In the genomic region with DNA sequence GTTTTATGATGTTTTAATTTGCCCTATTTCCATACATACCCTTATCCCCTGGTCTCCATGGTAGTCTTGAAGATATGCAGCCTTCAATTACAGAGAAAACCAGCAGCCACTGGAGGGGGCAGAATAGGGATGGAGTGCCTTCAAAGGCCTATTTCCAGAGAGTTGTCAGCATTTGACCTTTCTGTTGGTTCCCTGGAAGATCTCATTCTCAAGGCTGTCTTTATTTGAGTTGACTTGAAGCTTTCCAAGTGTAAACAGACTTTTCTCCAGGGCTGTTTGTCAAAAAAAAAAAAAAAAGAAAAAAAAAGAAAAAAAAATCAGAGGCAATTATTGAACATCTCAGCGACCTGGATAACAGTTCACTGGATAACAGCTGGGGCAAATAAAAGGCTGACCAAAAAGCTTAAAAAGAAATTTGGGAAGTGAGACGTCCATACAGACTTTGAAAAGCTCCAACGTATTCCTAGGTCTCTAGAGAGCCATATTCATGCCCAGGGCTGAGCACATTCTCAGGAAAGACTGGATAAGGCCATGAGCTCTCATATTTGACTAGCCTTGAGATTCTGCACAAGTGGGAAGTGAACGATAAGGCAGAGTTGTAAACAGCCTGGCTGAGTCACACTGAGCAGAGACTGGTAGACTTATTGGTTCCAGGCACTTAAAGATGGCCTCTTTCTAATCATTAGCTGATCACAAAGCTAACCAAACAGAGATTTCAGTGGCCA, we compare ENCODE assay signal across 12 cellular contexts.
DNase-seq lines count a peak whose midpoint lies in the region; ATAC-seq and TF ChIP-seq lines count a peak whose summit lies in the region.
"Had no signal": no experiment of that assay in that cellular context is flagged by ENCODE, and none has a peak within 500 bp of the region (broad histone marks: within the 10 kb centered on the region; RNA-seq: fewer than 3 reads in every experiment).

No MANE protein-coding gene starts in this region.

- WGBS in esophagus, 2 donors = 28 to 55% methylated on average over 4 of the region's 4 CpGs
- WGBS in stomach, 5 donors = 26 to 44% (median 36%) methylated on average over 4 of the region's 4 CpGs

- no peak for DNase-seq in lower lobe of right lung
- peak; percentile 23 for DNase-seq in stomach
- DNase-seq in stimulated activated naive CD4-positive, alpha-beta T cell (lab: John Stamatoyannopoulos, UW) = no peak
- DNase-seq in activated T-cell treated with anti-CD3 and anti-CD28 coated beads, Interleukin-2, amount 50 U/mL, for 48 hours = no peak
- DNase-seq in posterior cingulate gyrus = no peak
- DNase-seq: effector CD8-positive, alpha-beta T cell; GF-D8; NCI-H446 treated with DMSO at 0.1 percent for 48 hours had no signal

- TF ChIP-seq POLR2A in stomach (IDR thresholded peaks at IDR 0.05) = no peak

- peak overlapping the region; percentile 15 for H3K27ac ChIP-seq in HUES48 (ENCODE audit: low read depth, low read length)
- H3K27ac ChIP-seq in esophagus (ENCODE audit: low read depth in 2 of 2, low read length in 1 of 2) = peak overlapping the region; percentile 39 to 66
- peak overlapping the region; percentile 76 for H3K27ac ChIP-seq in lower lobe of right lung
- peak overlapping the region; percentile 41 to 85 (median 83) for H3K27ac ChIP-seq in stomach
- H3K27ac ChIP-seq: BLaER1 had no signal

- no peak overlapping the region for H3K9ac ChIP-seq in HUES48 (ENCODE audit: low read depth, low read length)
- H3K9ac ChIP-seq: BLaER1 had no signal

- H3K4me1 ChIP-seq in HUES48 (ENCODE audit: control insufficient read depth, insufficient read depth, low read length) = peaks cover 7% of the 10 kb centered on the region
- H3K4me1 ChIP-seq in esophagus (ENCODE audit: control insufficient read depth in 2 of 2, insufficient read depth in 2 of 2, low read length in 1 of 2) = peaks cover 0 to 12% of the 10 kb centered on the region in 2 donors
- peaks cover 11% of the 10 kb centered on the region for H3K4me1 ChIP-seq in lower lobe of right lung
- H3K4me1 ChIP-seq in stomach = peaks cover 7 to 59% (median 20%) of the 10 kb centered on the region in 4 donors

- no peaks in the 10 kb centered on the region for H3K27me3 ChIP-seq in HUES48 (ENCODE audit: control insufficient read depth, insufficient read depth, low read length)
- H3K27me3 ChIP-seq in esophagus (ENCODE audit: control insufficient read depth in 1 of 2, insufficient read depth in 2 of 2, low read length in 2 of 2) = no peaks in the 10 kb centered on the region
- H3K27me3 ChIP-seq in lower lobe of right lung (ENCODE audit: low read depth) = no peaks in the 10 kb centered on the region
- no peaks in the 10 kb centered on the region for H3K27me3 ChIP-seq in stomach
- H3K27me3 ChIP-seq: BLaER1 had no signal

- peak; percentile 41 to 57 for ATAC-seq in lower lobe of right lung
- no peak for ATAC-seq in HG03565 (IDR thresholded peaks at IDR 0.05; ENCODE audit: unreplicated experiment)

- H3K9me3 ChIP-seq in HUES48 (ENCODE audit: control insufficient read depth, insufficient read depth, low read length) (peaks cover 2% of the 10 kb centered on the region; the same call in 1 of the 2 replicates), esophagus (ENCODE audit: control insufficient read depth in 2 of 2, insufficient read depth in 1 of 2, low read depth in 1 of 2, low read length in 1 of 2) (peaks cover 4% of the 10 kb centered on the region in 2 donors), lower lobe of right lung (peaks cover 20% of the 10 kb centered on the region), stomach (peaks cover 10 to 20% (median 16%) of the 10 kb centered on the region in 4 donors)

- intact Hi-C loops in lower lobe of right lung (cut with DNase I) (no loop called here), stomach (cut with DNase I; ENCODE audit: low total_unique reads) (no loop called here), posterior cingulate gyrus (cut with DNase I) (no loop called here)

- TF ChIP-seq CTCF in lower lobe of right lung (IDR thresholded peaks at IDR 0.05) (no peak), stomach (IDR thresholded peaks at IDR 0.05) (no peak)

- H3K4me3 ChIP-seq in HUES48 (ENCODE audit: low read depth, low read length) (no peak overlapping the region), esophagus (ENCODE audit: low read depth in 1 of 2, low read length in 2 of 2) (no peak overlapping the region), lower lobe of right lung (no peak overlapping the region), stomach (no peak overlapping the region)
- H3K4me3 ChIP-seq: BLaER1 had no signal

- H3K36me3 ChIP-seq in HUES48 (ENCODE audit: control insufficient read depth, insufficient read depth, low read length) (no peaks in the 10 kb centered on the region), esophagus (ENCODE audit: control insufficient read depth in 2 of 2, insufficient read depth in 2 of 2, low read length in 1 of 2) (no peaks in the 10 kb centered on the region), lower lobe of right lung (no peaks in the 10 kb centered on the region), stomach (no peaks in the 10 kb centered on the region)
- H3K36me3 ChIP-seq: BLaER1 had no signal

- TF ChIP-seq EP300 in stomach (IDR thresholded peaks at IDR 0.05) = peak; percentile 61

Comparison
In these comparisons a context has a peak if more than half of its experiments do, and no peak if none do; other contexts are left out.
1. H3K27ac ChIP-seq: peak in every context shown above with its lines; median percentile 83 in stomach; 76 in lower lobe of right lung; 52 in esophagus; 15 in HUES48.